Comparison of ENCODE assay signal across 8 cellular contexts in the genomic region with DNA sequence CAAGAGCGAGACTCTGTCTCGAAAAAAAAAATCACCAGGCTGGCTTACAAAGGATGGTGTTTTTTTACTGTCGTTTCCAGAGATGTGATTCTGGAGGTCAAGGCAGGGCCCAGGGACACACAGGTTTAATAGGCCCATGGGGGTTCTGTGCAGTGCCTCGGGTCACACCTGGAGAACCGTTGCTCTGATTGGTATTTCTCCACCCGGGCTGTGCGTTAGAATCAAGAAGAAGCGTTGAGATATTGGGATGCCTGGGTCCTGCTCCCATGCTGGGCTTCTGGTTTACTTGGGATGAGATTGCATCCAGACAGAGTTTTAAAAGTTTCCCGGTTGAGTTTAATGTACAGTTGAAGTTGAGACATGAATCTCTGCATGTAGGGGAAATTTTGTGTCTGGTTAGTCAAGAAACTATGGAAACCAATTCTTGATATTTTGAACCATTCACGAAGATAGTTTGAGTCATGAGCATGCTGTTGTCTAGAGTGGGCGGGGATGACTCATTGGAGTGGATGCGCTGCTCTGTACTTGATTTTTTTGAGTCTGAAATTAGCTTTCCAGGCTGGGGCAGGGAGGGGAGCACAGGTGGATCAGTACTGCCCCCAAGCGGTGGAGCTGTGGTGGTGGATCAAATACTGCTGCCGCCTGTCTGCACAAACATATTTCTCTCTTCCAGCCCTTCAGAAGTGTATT. TPM values are rescaled to one million over a fixed set of nuclear protein-coding genes. Genes with fewer than 3 reads are reported as not detected.
DNase-seq lines count a peak whose midpoint lies in the region; ATAC-seq and TF ChIP-seq lines count a peak whose summit lies in the region.

No MANE protein-coding gene starts in this region.

- H3K4me1 ChIP-seq in upper lobe of right lung: no peaks in the 10 kb centered on the region

- H3K27me3 ChIP-seq in upper lobe of right lung: no peaks in the 10 kb centered on the region

- no peak overlapping the region for H3K27ac ChIP-seq in upper lobe of right lung

- peak; percentile 85 for ATAC-seq in GM21619 (IDR thresholded peaks at IDR 0.05; ENCODE audit: unreplicated experiment)
- peak; percentile 84 for ATAC-seq in upper lobe of right lung

- no peak overlapping the region for H3K4me3 ChIP-seq in Jurkat, Clone E6-1 (ENCODE audit: low read length)
- H3K4me3 ChIP-seq in upper lobe of right lung: no peak overlapping the region

- DNase-seq in EH (ENCODE audit: low read depth): peak; percentile 95
- DNase-seq in Jurkat, Clone E6-1 (ENCODE audit: low read depth, low spot score): peak; percentile 59
- peak; percentile 50 for DNase-seq in SHP77 treated with DMSO at 0.1 percent for 48 hours (lab: John Stamatoyannopoulos, UW)
- peak; percentile 70 for DNase-seq in activated gamma-delta T cell treated with anti-CD3 and anti-CD28 coated beads, Interleukin-2, amount 50 U/mL, for 16 hours (ENCODE audit: low read depth)
- DNase-seq in glomerular endothelial cell (ENCODE audit: extremely low read depth, low read depth, low spot score): peak; percentile 57
- DNase-seq in posterior vena cava (ENCODE audit: low spot score): peak; percentile 90
- DNase-seq in upper lobe of right lung: no peak

- intact Hi-C loops in posterior vena cava (cut with DNase I): loop anchor here in 1 of 2 donors (5.0 kb wide), 1 partner anchor 752 kb away; no protein-coding TSS in a partner anchor
- intact Hi-C loops in upper lobe of right lung (cut with DNase I): loop anchor here (5.0 kb wide), 1 partner anchor 97 kb away; no protein-coding TSS in a partner anchor

- H3K9me3 ChIP-seq in upper lobe of right lung: no peaks in the 10 kb centered on the region

- TF ChIP-seq CTCF in upper lobe of right lung (IDR thresholded peaks at IDR 0.05): peak; percentile 80

- no peaks in the 10 kb centered on the region for H3K36me3 ChIP-seq in upper lobe of right lung

RNA-seq across cellular contexts. Expression of gene GREB1, which starts 50.1 kb away (rescaled TPM):
- polyA plus RNA-seq in Jurkat, Clone E6-1 (2012; ENCODE audit: insufficient read depth, insufficient read length): 3.8 TPM
- total RNA-seq in glomerular endothelial cell (0.29 and 0.64 TPM in 2 replicates), posterior vena cava (10 to 100 TPM in 1 of 2 donors, 1 to 10 TPM in 1; 7.4 to 15.4 TPM), upper lobe of right lung (0.90 TPM)
